ENCODE assay signal across 16 cellular contexts in genomic region chr6:88965691-88966090, GRCh38. TPM values are rescaled to one million over a fixed set of nuclear protein-coding genes. Genes with fewer than 3 reads are reported as not detected.
A peak's percentile ranks its signal among the peaks of the same experiment; 100 is the strongest.
DNase-seq lines count a peak whose midpoint lies in the region; ATAC-seq and TF ChIP-seq lines count a peak whose summit lies in the region.
"Had no signal": no experiment of that assay in that cellular context is flagged by ENCODE, and none has a peak within 500 bp of the region (broad histone marks: within the 10 kb centered on the region; RNA-seq: fewer than 3 reads in every experiment).

No MANE protein-coding gene starts in this region.

- H3K9me3 Mint-ChIP-seq in activated naive CD4-positive, alpha-beta T cell treated with anti-CD3 and anti-CD28 coated beads, Interleukin-2, amount 50 U/mL, for 24 hours = no peaks in the 10 kb centered on the region
- peaks cover 10% of the 10 kb centered on the region for H3K9me3 Mint-ChIP-seq in activated naive CD4-positive, alpha-beta T cell treated with anti-CD3 and anti-CD28 coated beads for 36 hours
- no peaks in the 10 kb centered on the region for H3K9me3 Mint-ChIP-seq in activated T-helper 1 cell treated with anti-CD3 and anti-CD28 coated beads, Interleukin-12 subunit alpha, Interleukin-12 subunit beta, Interleukin-2, Interleukin-4 antibody, amounts not matched to agents 30 ng/mL and 10 ng/mL and 1 ng/mL, durations not matched to agents 14 hours and 24 hours and 36 hours
- H3K9me3 Mint-ChIP-seq in osteocyte (ENCODE audit: unreplicated experiment) = no peaks in the 10 kb centered on the region

- H3K9ac ChIP-seq in iPS-15b (ENCODE audit: low read depth, low read length) = no peak overlapping the region
- H3K9ac ChIP-seq: BLaER1 had no signal

- TF ChIP-seq CTCF in osteocyte (IDR thresholded peaks at IDR 0.05) = no peak

- DNase-seq in activated naive CD4-positive, alpha-beta T cell treated with anti-CD3 and anti-CD28 coated beads for 36 hours = no peak
- no peak for DNase-seq in activated T-helper 1 cell treated with anti-CD3 and anti-CD28 coated beads, Interleukin-12 subunit alpha, Interleukin-12 subunit beta, Interleukin-2, Interleukin-4 antibody, amounts not matched to agents 30 ng/mL and 10 ng/mL and 1 ng/mL, durations not matched to agents 14 hours and 24 hours and 36 hours (ENCODE audit: low spot score)
- no peak for DNase-seq in osteocyte (ENCODE audit: extremely low spot score, unreplicated experiment)
- no peak for DNase-seq in NCI-H1417 treated with DMSO at 0.1 percent for 48 hours (lab: John Stamatoyannopoulos, UW)
- DNase-seq: NCI-H1930; NCI-H2171; NCI-H446; NK-92 treated with Interleukin-12 subunit alpha and Interleukin-12 subunit beta, amount 100 ng/mL, for 24 hours; OCI-M1; SIG-M5 had no signal

- peaks cover 11% of the 10 kb centered on the region for H3K27me3 ChIP-seq in iPS-15b (ENCODE audit: control insufficient read depth, insufficient read depth, low read length)
- H3K27me3 ChIP-seq: BLaER1 had no signal

- peaks cover 41% of the 10 kb centered on the region for H3K4me1 Mint-ChIP-seq in activated naive CD4-positive, alpha-beta T cell treated with anti-CD3 and anti-CD28 coated beads, Interleukin-2, amount 50 U/mL, for 24 hours
- H3K4me1 Mint-ChIP-seq in activated naive CD4-positive, alpha-beta T cell treated with anti-CD3 and anti-CD28 coated beads for 36 hours (ENCODE audit: low read depth) = peaks cover 23% of the 10 kb centered on the region
- peaks cover 25% of the 10 kb centered on the region for H3K4me1 Mint-ChIP-seq in activated T-helper 1 cell treated with anti-CD3 and anti-CD28 coated beads, Interleukin-12 subunit alpha, Interleukin-12 subunit beta, Interleukin-2, Interleukin-4 antibody, amounts not matched to agents 30 ng/mL and 10 ng/mL and 1 ng/mL, durations not matched to agents 14 hours and 24 hours and 36 hours (ENCODE audit: low read depth)
- H3K4me1 Mint-ChIP-seq in osteocyte (ENCODE audit: unreplicated experiment) = peaks cover 21% of the 10 kb centered on the region

- H3K36me3 ChIP-seq in iPS-15b (ENCODE audit: control insufficient read depth, insufficient read depth, low read length) = peaks cover 2% of the 10 kb centered on the region
- H3K36me3 ChIP-seq: BLaER1 had no signal

- peak overlapping the region; percentile 11 for H3K4me3 ChIP-seq in iPS-15b (ENCODE audit: low read depth, low read length)
- H3K4me3 ChIP-seq: BLaER1, K562 had no signal

- H3K27ac Mint-ChIP-seq in activated naive CD4-positive, alpha-beta T cell treated with anti-CD3 and anti-CD28 coated beads, Interleukin-2, amount 50 U/mL, for 24 hours = no peak overlapping the region
- H3K27ac Mint-ChIP-seq in activated naive CD4-positive, alpha-beta T cell treated with anti-CD3 and anti-CD28 coated beads for 36 hours = no peak overlapping the region
- H3K27ac Mint-ChIP-seq in activated T-helper 1 cell treated with anti-CD3 and anti-CD28 coated beads, Interleukin-12 subunit alpha, Interleukin-12 subunit beta, Interleukin-2, Interleukin-4 antibody, amounts not matched to agents 30 ng/mL and 10 ng/mL and 1 ng/mL, durations not matched to agents 14 hours and 24 hours and 36 hours = no peak overlapping the region
- no peak overlapping the region for H3K27ac Mint-ChIP-seq in osteocyte (ENCODE audit: unreplicated experiment)

- CTCF ChIA-PET in activated naive CD4-positive, alpha-beta T cell treated with anti-CD3 and anti-CD28 coated beads for 36 hours (lab: Charles Lee) = interaction anchor here (0.7 kb wide), 1 partner anchor 197 kb away, joined by 3 read pairs; no protein-coding TSS in a partner anchor

- peaks cover 3% of the 10 kb centered on the region for H3K36me3 Mint-ChIP-seq in activated naive CD4-positive, alpha-beta T cell treated with anti-CD3 and anti-CD28 coated beads, Interleukin-2, amount 50 U/mL, for 24 hours
- no peaks in the 10 kb centered on the region for H3K36me3 Mint-ChIP-seq in activated naive CD4-positive, alpha-beta T cell treated with anti-CD3 and anti-CD28 coated beads for 36 hours (ENCODE audit: low read depth)
- no peaks in the 10 kb centered on the region for H3K36me3 Mint-ChIP-seq in activated T-helper 1 cell treated with anti-CD3 and anti-CD28 coated beads, Interleukin-12 subunit alpha, Interleukin-12 subunit beta, Interleukin-2, Interleukin-4 antibody, amounts not matched to agents 30 ng/mL and 10 ng/mL and 1 ng/mL, durations not matched to agents 14 hours and 24 hours and 36 hours (ENCODE audit: low read depth)
- no peaks in the 10 kb centered on the region for H3K36me3 Mint-ChIP-seq in osteocyte (ENCODE audit: unreplicated experiment)

- H3K27me3 Mint-ChIP-seq in activated naive CD4-positive, alpha-beta T cell treated with anti-CD3 and anti-CD28 coated beads, Interleukin-2, amount 50 U/mL, for 24 hours = no peaks in the 10 kb centered on the region
- H3K27me3 Mint-ChIP-seq in activated naive CD4-positive, alpha-beta T cell treated with anti-CD3 and anti-CD28 coated beads for 36 hours (ENCODE audit: low read depth) = no peaks in the 10 kb centered on the region
- H3K27me3 Mint-ChIP-seq in activated T-helper 1 cell treated with anti-CD3 and anti-CD28 coated beads, Interleukin-12 subunit alpha, Interleukin-12 subunit beta, Interleukin-2, Interleukin-4 antibody, amounts not matched to agents 30 ng/mL and 10 ng/mL and 1 ng/mL, durations not matched to agents 14 hours and 24 hours and 36 hours (ENCODE audit: insufficient read depth) = peaks cover 12% of the 10 kb centered on the region
- H3K27me3 Mint-ChIP-seq in osteocyte (ENCODE audit: unreplicated experiment) = no peaks in the 10 kb centered on the region

- H3K4me3 Mint-ChIP-seq in activated naive CD4-positive, alpha-beta T cell treated with anti-CD3 and anti-CD28 coated beads, Interleukin-2, amount 50 U/mL, for 24 hours = peak overlapping the region; percentile 49
- H3K4me3 Mint-ChIP-seq in activated naive CD4-positive, alpha-beta T cell treated with anti-CD3 and anti-CD28 coated beads for 36 hours = no peak overlapping the region
- peak overlapping the region; percentile 19 for H3K4me3 Mint-ChIP-seq in activated T-helper 1 cell treated with anti-CD3 and anti-CD28 coated beads, Interleukin-12 subunit alpha, Interleukin-12 subunit beta, Interleukin-2, Interleukin-4 antibody, amounts not matched to agents 30 ng/mL and 10 ng/mL and 1 ng/mL, durations not matched to agents 14 hours and 24 hours and 36 hours
- peak overlapping the region; percentile 10 for H3K4me3 Mint-ChIP-seq in osteocyte (ENCODE audit: unreplicated experiment)

- peaks cover 2% of the 10 kb centered on the region for H3K4me1 ChIP-seq in iPS-15b (ENCODE audit: control insufficient read depth, insufficient read depth, low read length)

- H3K9me3 ChIP-seq in iPS-15b (ENCODE audit: control insufficient read depth, insufficient read depth, low read length) = no peaks in the 10 kb centered on the region
- H3K9me3 ChIP-seq: BLaER1 had no signal

- intact Hi-C loops in activated naive CD4-positive, alpha-beta T cell treated with anti-CD3 and anti-CD28 coated beads for 36 hours (cut with micrococcal nuclease) = loop anchor here (10.0 kb wide), 1 partner anchor 859 kb away; the partner anchor contains the start of gene CASP8AP2
- intact Hi-C loops in activated T-helper 1 cell treated with anti-CD3 and anti-CD28 coated beads, Interleukin-12 subunit alpha, Interleukin-12 subunit beta, Interleukin-2, Interleukin-4 antibody, amounts not matched to agents 30 ng/mL and 10 ng/mL and 1 ng/mL, durations not matched to agents 14 hours and 24 hours and 36 hours (cut with micrococcal nuclease) = no loop called here

- ATAC-seq in GM19452 (IDR thresholded peaks at IDR 0.05; ENCODE audit: unreplicated experiment) = no peak
- ATAC-seq in GM21528 (IDR thresholded peaks at IDR 0.05; ENCODE audit: low FRiP score, unreplicated experiment) = no peak
- ATAC-seq: K562 had no signal

RNA-seq across cellular contexts. Expression of gene RNGTT, which starts 2.3 kb away (rescaled TPM):
- 10 to 100 TPM; 21.7 to 23.5 TPM for total RNA-seq in activated naive CD4-positive, alpha-beta T cell treated with anti-CD3 and anti-CD28 coated beads for 36 hours
- 21.6 and 25.3 TPM in 2 replicates for total RNA-seq in activated T-helper 1 cell treated with anti-CD3 and anti-CD28 coated beads, Interleukin-12 subunit alpha, Interleukin-12 subunit beta, Interleukin-2, Interleukin-4 antibody, amounts not matched to agents 30 ng/mL and 10 ng/mL and 1 ng/mL, durations not matched to agents 14 hours and 24 hours and 36 hours
- total RNA-seq in osteocyte = 10.5 and 12.7 TPM in 2 replicates
